Comparison of ENCODE assay signal across 19 cellular contexts in the genomic region with DNA sequence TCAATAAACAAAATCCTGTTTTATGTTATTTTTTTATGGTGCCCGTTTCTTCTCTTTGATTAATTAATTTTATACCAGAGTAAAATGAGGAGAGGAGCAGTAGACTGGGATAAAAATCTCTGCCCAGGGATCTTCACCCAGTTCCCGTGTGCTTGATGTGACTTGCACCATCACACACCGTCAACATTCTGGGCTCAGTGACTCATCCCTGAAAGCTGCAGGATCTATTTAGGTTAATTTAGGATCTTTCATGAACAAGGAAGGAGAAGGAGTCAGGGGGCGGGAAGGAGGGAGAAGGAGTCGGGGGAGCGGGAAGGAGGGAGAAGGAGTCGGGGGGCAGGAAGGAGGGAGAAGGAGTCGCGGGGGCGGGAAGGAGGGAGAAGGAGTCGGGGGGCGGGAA.
DNase-seq lines count a peak whose midpoint lies in the region; ATAC-seq and TF ChIP-seq lines count a peak whose summit lies in the region.
"Had no signal": no experiment of that assay in that cellular context is flagged by ENCODE, and none has a peak within 500 bp of the region (broad histone marks: within the 10 kb centered on the region; RNA-seq: fewer than 3 reads in every experiment).

No MANE protein-coding gene starts in this region.

- no peak overlapping the region for H3K4ac ChIP-seq in neuronal stem cell (ENCODE audit: low read length)

- no peak overlapping the region for H3K9ac ChIP-seq in neuronal stem cell (ENCODE audit: low read depth, low read length, poor library complexity)
- H3K9ac ChIP-seq: parathyroid adenoma had no signal

- H4K91ac ChIP-seq in neuronal stem cell (ENCODE audit: low read depth, low read length, poor library complexity), result no peak overlapping the region

- H3K9me3 ChIP-seq in neuronal stem cell (replicated peaks in 1 of 2; ENCODE audit: control insufficient read depth in 2 of 2, insufficient read depth in 1 of 2, low read depth in 1 of 2, low read length in 2 of 2), result no peaks in the 10 kb centered on the region
- H3K9me3 ChIP-seq: BE2C had no signal

- H2BK5ac ChIP-seq in neuronal stem cell (ENCODE audit: low read length), result no peak overlapping the region

- no peak for TF ChIP-seq CTCF in RWPE1 (conservative IDR thresholded peaks at IDR 0.05; ENCODE audit: low read depth)
- no peak for TF ChIP-seq CTCF in fibroblast of pulmonary artery (IDR thresholded peaks at IDR 0.05; ENCODE audit: low read length, missing control alignments)

- H2AFZ ChIP-seq in neuronal stem cell (ENCODE audit: low read length), result no peak overlapping the region
- H2AFZ ChIP-seq: parathyroid adenoma had no signal

- H3K14ac ChIP-seq in neuronal stem cell (ENCODE audit: low read length), result no peak overlapping the region

- no peak overlapping the region for H3K4me3 Mint-ChIP-seq in stimulated activated memory B cell treated with anti-CD40 and anti-IgM and Interleukin-4, amounts not matched to agents 10 μg/mL and 1 μg/mL and 100 μg/mL, for 72 hours
- H3K4me3 Mint-ChIP-seq: memory B cell had no signal

- POLR2A ChIA-PET in RWPE1 (lab: Yijun Ruan, JAX; ENCODE audit: low non-redundant PET), result no interaction called here

- H3K27ac Mint-ChIP-seq in stimulated activated memory B cell treated with anti-CD40 and anti-IgM and Interleukin-4, amounts not matched to agents 10 μg/mL and 1 μg/mL and 100 μg/mL, for 72 hours, result no peak overlapping the region
- H3K27ac Mint-ChIP-seq: memory B cell had no signal

- no peak overlapping the region for H2AK5ac ChIP-seq in neuronal stem cell (ENCODE audit: low read depth, low read length)

- peaks cover 3% of the 10 kb centered on the region for H3K9me3 Mint-ChIP-seq in stimulated activated memory B cell treated with anti-CD40 and anti-IgM and Interleukin-4, amounts not matched to agents 10 μg/mL and 1 μg/mL and 100 μg/mL, for 72 hours

- peaks cover 2% of the 10 kb centered on the region for H3K4me1 Mint-ChIP-seq in stimulated activated memory B cell treated with anti-CD40 and anti-IgM and Interleukin-4, amounts not matched to agents 10 μg/mL and 1 μg/mL and 100 μg/mL, for 72 hours

- H3K18ac ChIP-seq in neuronal stem cell (ENCODE audit: low read length), result no peak overlapping the region

- no peak overlapping the region for H2BK120ac ChIP-seq in neuronal stem cell (ENCODE audit: low read depth, low read length)

- peak overlapping the region; percentile 18 for H3K4me2 ChIP-seq in neuronal stem cell (ENCODE audit: insufficient read depth, low read length, poor library complexity, severe bottlenecking)

- H3K27ac ChIP-seq in RWPE1 (no peak overlapping the region), neuronal stem cell (replicated peaks; ENCODE audit: low read length) (no peak overlapping the region)
- H3K27ac ChIP-seq: parathyroid adenoma had no signal

- no CpG with 5 or more reads among the region's 12 CpGs for WGBS in neuronal stem cell (ENCODE audit: extremely low coverage in 2 of 2, insufficient read length in 2 of 2, insufficient replicate concordance in 1 of 2), 2 donors

- no peaks in the 10 kb centered on the region for H3K79me1 ChIP-seq in neuronal stem cell (ENCODE audit: low read depth, low read length)

- no peak overlapping the region for H3K23ac ChIP-seq in neuronal stem cell (ENCODE audit: low read depth, low read length, poor library complexity)

- no peaks in the 10 kb centered on the region for H3K36me3 ChIP-seq in neuronal stem cell (replicated peaks in 1 of 2; ENCODE audit: control insufficient read depth in 2 of 2, insufficient read depth in 2 of 2, low read length in 2 of 2)
- H3K36me3 ChIP-seq: BE2C had no signal

- no peak overlapping the region for H3K4me3 ChIP-seq in fibroblast of pulmonary artery (replicated peaks; ENCODE audit: low read depth, low read length)
- H3K4me3 ChIP-seq in neuronal stem cell (ENCODE audit: low read length in 2 of 2), result no peak overlapping the region

- CTCF ChIA-PET in RWPE1 (lab: Yijun Ruan, JAX), result no interaction called here

- peaks cover 3 to 13% of the 10 kb centered on the region in 2 donors for H3K4me1 ChIP-seq in neuronal stem cell (ENCODE audit: control insufficient read depth in 2 of 2, insufficient read depth in 1 of 2, low read depth in 1 of 2, low read length in 2 of 2)
- H3K4me1 ChIP-seq: parathyroid adenoma had no signal

- H2BK12ac ChIP-seq in neuronal stem cell (ENCODE audit: low read length), result no peak overlapping the region

- no peak overlapping the region for H2BK15ac ChIP-seq in neuronal stem cell (ENCODE audit: low read length)

- H4K8ac ChIP-seq in neuronal stem cell (ENCODE audit: low read depth, low read length), result no peak overlapping the region

- H3K27me3 ChIP-seq in neuronal stem cell (ENCODE audit: control insufficient read depth in 3 of 3, insufficient read depth in 3 of 3, low read depth in 1 of 3, low read length in 3 of 3), result no peaks in the 10 kb centered on the region
- H3K27me3 ChIP-seq: BE2C had no signal

- peak; percentile 69 for DNase-seq in ELR (ENCODE audit: low read depth)
- DNase-seq in RWPE1 (ENCODE audit: low spot score), result peak; percentile 85
- DNase-seq in fibroblast of pulmonary artery (ENCODE audit: low read depth), result peak; percentile 6
- DNase-seq in neuronal stem cell (ENCODE audit: low spot score), result peak; percentile 17
- no peak for DNase-seq in NCI-H526 treated with DMSO at 0.1 percent for 48 hours (lab: John Stamatoyannopoulos, UW)
- no peak for DNase-seq in KG1 (lab: John Stamatoyannopoulos, UW)
- DNase-seq: activated T-cell treated with anti-CD3 and anti-CD28 coated beads for 4 hours; BE2C; effector CD8-positive, alpha-beta T cell; GDM1; hippocampal formation; NCI-H1694 treated with DMSO at 0.1 percent for 48 hours; NK-92 treated with Interleukin-12 subunit alpha and Interleukin-12 subunit beta, amount 100 ng/mL, for 24 hours; stimulated activated CD4-positive, alpha-beta T cell treated with anti-CD3 and anti-CD28 coated beads, Interleukin-2, amount 100 ng/mL, for 24 hours had no signal

- ATAC-seq in HG03135 (IDR thresholded peaks at IDR 0.05; ENCODE audit: unreplicated experiment), result no peak
- ATAC-seq in stimulated activated memory B cell treated with anti-CD40 and anti-IgM and Interleukin-4, amounts not matched to agents 10 μg/mL and 1 μg/mL and 100 μg/mL, for 72 hours, result no peak
- ATAC-seq: activated CD4-positive, CD25-positive, alpha-beta regulatory T cell treated with anti-CD3 and anti-CD28 coated beads, Interleukin-2, amount 50 U/mL, for 24 hours had no signal

- no peaks in the 10 kb centered on the region for H3K27me3 Mint-ChIP-seq in stimulated activated memory B cell treated with anti-CD40 and anti-IgM and Interleukin-4, amounts not matched to agents 10 μg/mL and 1 μg/mL and 100 μg/mL, for 72 hours
- H3K27me3 Mint-ChIP-seq: memory B cell had no signal

- H3K36me3 Mint-ChIP-seq in stimulated activated memory B cell treated with anti-CD40 and anti-IgM and Interleukin-4, amounts not matched to agents 10 μg/mL and 1 μg/mL and 100 μg/mL, for 72 hours, result peaks cover 15% of the 10 kb centered on the region

Comparison
In these comparisons a context has a peak if more than half of its experiments do, and no peak if none do; other contexts are left out.
1. DNase-seq: peak in ELR (single experiment), RWPE1 (single experiment), fibroblast of pulmonary artery (single experiment) and neuronal stem cell (single experiment); none in NCI-H526 treated with DMSO at 0.1 percent for 48 hours (single experiment) and KG1 (single experiment).